ENCODE assay signal across 23 cellular contexts in genomic region chr6:79455446-79455845, GRCh38.
DNase-seq lines count a peak whose midpoint lies in the region; ATAC-seq, FAIRE-seq and TF ChIP-seq lines count a peak whose summit lies in the region.
"Had no signal": no experiment of that assay in that cellular context is flagged by ENCODE, and none has a peak within 500 bp of the region (broad histone marks: within the 10 kb centered on the region; RNA-seq: fewer than 3 reads in every experiment).

No MANE protein-coding gene starts in this region.

- H3K9ac ChIP-seq in SK-N-SH: no peak overlapping the region
- H3K9ac ChIP-seq in keratinocyte (ENCODE audit: control insufficient read depth, extremely low read depth, insufficient read depth, low read length): no peak overlapping the region
- H3K9ac ChIP-seq: BLaER1 had no signal

- H3K4me1 ChIP-seq in SK-N-SH (ENCODE audit: control insufficient read depth in 1 of 2, insufficient read depth in 2 of 2, low read depth in 1 of 2, low read length in 1 of 2): no peaks in the 10 kb centered on the region; a peak in 1 of 4 replicates
- peaks cover 16% of the 10 kb centered on the region for H3K4me1 ChIP-seq in keratinocyte (ENCODE audit: control insufficient read depth, extremely low read depth, insufficient read depth, low read length)
- H3K4me1 ChIP-seq: BLaER1 had no signal

- H3K27me3 ChIP-seq in SK-N-SH (ENCODE audit: insufficient read depth) (no peaks in the 10 kb centered on the region), keratinocyte (ENCODE audit: control insufficient read depth, extremely low read depth, insufficient read depth, low read length) (no peaks in the 10 kb centered on the region)
- H3K27me3 ChIP-seq: BLaER1 had no signal

- no peaks in the 10 kb centered on the region for H3F3A ChIP-seq in SK-N-SH (replicated peaks; ENCODE audit: insufficient read depth)

- WGBS in SK-N-SH (ENCODE audit: low lambda C conversion rate): 0% methylated on average over 1 of the region's 1 CpG

- FAIRE-seq in keratinocyte (lab: Jason Lieb, UNC): peak; percentile 75
- FAIRE-seq: A204.1, GM12891 had no signal

- H2AFZ ChIP-seq in SK-N-SH (ENCODE audit: low read depth) (no peak overlapping the region), keratinocyte (ENCODE audit: control insufficient read depth, low read length) (peak overlapping the region; percentile 51)

- TF ChIP-seq CTCF in SK-N-SH (IDR thresholded peaks at IDR 0.05): no peak
- TF ChIP-seq CTCF in keratinocyte (optimal IDR thresholded peaks at IDR 0.05 in 1 of 3, IDR thresholded peaks at IDR 0.05 in 1 of 3, conservative IDR thresholded peaks at IDR 0.05 in 1 of 3; ENCODE audit: extremely low read depth in 1 of 3, insufficient read depth in 2 of 3, low read length in 3 of 3): no peak

- H4K20me1 ChIP-seq in SK-N-SH (ENCODE audit: insufficient read depth) (no peaks in the 10 kb centered on the region), keratinocyte (ENCODE audit: control insufficient read depth, extremely low read depth, insufficient read depth, low read length) (no peaks in the 10 kb centered on the region)
- H4K20me1 ChIP-seq: BLaER1 had no signal

- H3K4me3 ChIP-seq in SK-N-SH (ENCODE audit: low read depth in 2 of 2, low read length in 1 of 2) (no peak overlapping the region), keratinocyte (ENCODE audit: control insufficient read depth in 2 of 3, extremely low read depth in 1 of 3, insufficient read depth in 2 of 3, low read depth in 1 of 3, low read length in 3 of 3) (no peak overlapping the region)
- H3K4me3 ChIP-seq: BLaER1, SK-N-MC had no signal

- ATAC-seq in SK-N-SH treated with all-trans-retinoic acid at 6 μM for 48 hours: no peak
- no peak for ATAC-seq in GM21619 (IDR thresholded peaks at IDR 0.05; ENCODE audit: unreplicated experiment)
- ATAC-seq: HCT116, Panc1, T-helper 17 cell had no signal

- H3K4me2 ChIP-seq in SK-N-SH (no peak overlapping the region), keratinocyte (ENCODE audit: control insufficient read depth, extremely low read depth, insufficient read depth, low read depth, low read length) (no peak overlapping the region)
- H3K4me2 ChIP-seq: BLaER1 had no signal

- POLR2A ChIA-PET in SK-N-SH (lab: Yijun Ruan, JAX): no interaction called here

- TF ChIP-seq RAD21 in SK-N-SH (IDR thresholded peaks at IDR 0.05; ENCODE audit: low read length): no peak

- no peak for TF ChIP-seq EP300 in SK-N-SH (IDR thresholded peaks at IDR 0.05; ENCODE audit: borderline replicate concordance in 1 of 2, low read depth in 1 of 2, low read length in 1 of 2)

- H3K9me1 ChIP-seq in keratinocyte (ENCODE audit: control insufficient read depth, extremely low read depth, insufficient read depth, low read length): no peaks in the 10 kb centered on the region

- H3K79me2 ChIP-seq in SK-N-SH (ENCODE audit: insufficient read depth) (no peaks in the 10 kb centered on the region), keratinocyte (ENCODE audit: control insufficient read depth, insufficient read depth, low read length) (no peaks in the 10 kb centered on the region)

- H3K27ac ChIP-seq in SK-N-SH (ENCODE audit: low read depth in 2 of 2, low read length in 1 of 2) (no peak overlapping the region), keratinocyte (ENCODE audit: control insufficient read depth, insufficient read depth, low read length) (no peak overlapping the region)
- H3K27ac ChIP-seq: BLaER1, HL-60, SK-N-MC had no signal

- H3K9me2 ChIP-seq in SK-N-SH: no peaks in the 10 kb centered on the region

- dilution Hi-C loops in keratinocyte (cut with MboI; ENCODE audit: extremely low pct_ligation_motif_present, low sequenced_read_pairs): no loop called here

- no peak for DNase-seq in SK-N-SH
- DNase-seq in NCI-H69 (lab: John Stamatoyannopoulos, UW): peak; percentile 80
- no peak for DNase-seq in keratinocyte (ENCODE audit: low read depth, low spot score)
- DNase-seq in NCI-H2029 (lab: John Stamatoyannopoulos, UW): no peak
- DNase-seq in MV-4-11 (lab: John Stamatoyannopoulos, UW): no peak
- DNase-seq: CD4-positive, CD25-positive, alpha-beta regulatory T cell; DMS79; GF-D8; Karpas-422; NCI-H2029 treated with DMSO at 0.1 percent for 48 hours; NCI-H226; NCI-H510A; SHP77 treated with DMSO at 0.1 percent for 48 hours; T-helper 17 cell had no signal

- H3K36me3 ChIP-seq in SK-N-SH (replicated peaks in 1 of 2; ENCODE audit: control insufficient read depth in 1 of 2, insufficient read depth in 2 of 2, low read length in 1 of 2) (no peaks in the 10 kb centered on the region), keratinocyte (ENCODE audit: control insufficient read depth in 2 of 2, extremely low read depth in 1 of 2, insufficient read depth in 2 of 2, low read length in 2 of 2) (no peaks in the 10 kb centered on the region)
- H3K36me3 ChIP-seq: BLaER1 had no signal

- no peaks in the 10 kb centered on the region for H3K9me3 ChIP-seq in SK-N-SH
- no peaks in the 10 kb centered on the region for H3K9me3 ChIP-seq in keratinocyte (ENCODE audit: control insufficient read depth, low read depth, low read length)
- H3K9me3 ChIP-seq: BLaER1 had no signal

- CTCF ChIA-PET in SK-N-SH (lab: Yijun Ruan, JAX): interaction anchor here (0.9 to 1.5 kb wide), 3 partner anchors 12 to 221 kb away, joined by 3 to 4 read pairs (median 3); partner anchors contain the start of gene HMGN3

TF ChIP-seq in SK-N-SH treated with all-trans-retinoic acid at 6 μM for 48 hours, 23 proteins besides CTCF, POLR2A, EP300 and RAD21:
- peak; percentile 58; the same call in 1 of the 2 replicates for TF ChIP-seq ZNF70 (CRISPR knock-in tag; IDR thresholded peaks at IDR 0.05)
- no peak for TF ChIP-seq CSRNP3 (CRISPR knock-in tag; IDR thresholded peaks at IDR 0.05)
TF ChIP-seq in SK-N-SH treated with all-trans-retinoic acid at 6 μM for 48 hours: peak in this region for 1.

TF ChIP-seq in SK-N-SH, 30 proteins besides CTCF, POLR2A, EP300 and RAD21:
- no peak for TF ChIP-seq TAF1 (IDR thresholded peaks at IDR 0.05; ENCODE audit: borderline replicate concordance, low read depth, low read length)
- TF ChIP-seq YY1 (IDR thresholded peaks at IDR 0.05; ENCODE audit: low read depth): no peak
TF ChIP-seq in SK-N-SH: peak in this region for 0.
